ENCODE assay signal across 8 cellular contexts in genomic region chr6:117265425-117266266, GRCh38. TPM values are rescaled to one million over a fixed set of nuclear protein-coding genes. Genes with fewer than 3 reads are reported as not detected.
DNase-seq lines count a peak whose midpoint lies in the region; ATAC-seq and TF ChIP-seq lines count a peak whose summit lies in the region.

TSS of gene VGLL2 (plus strand) at chr6:117265558. CDS start at chr6:117265764, 206 bp downstream.

- H3K27ac Mint-ChIP-seq in Calu3 (ENCODE audit: unreplicated experiment): no peak within 1 kb of the TSS
- no peak within 1 kb of the TSS for H3K27ac Mint-ChIP-seq in endothelial cell (ENCODE audit: unreplicated experiment)

- H3K4me1 Mint-ChIP-seq in Calu3 (ENCODE audit: low read depth, unreplicated experiment) (peaks cover 9% of the 10 kb centered on the region), endothelial cell (ENCODE audit: unreplicated experiment) (peaks cover 3% of the 10 kb centered on the region)

- H3K36me3 ChIP-seq in Peyer's patch (no peaks in the 10 kb centered on the region), mesodermal cell (ENCODE audit: control insufficient read depth, insufficient read depth, low read length) (no peaks in the 10 kb centered on the region)
- no peaks in the 10 kb centered on the region for H3K36me3 ChIP-seq in effector memory CD4-positive, alpha-beta T cell (ENCODE audit: control insufficient read depth, insufficient read depth, low read length)

- peaks cover 0 to 65% of the 10 kb centered on the region in 2 donors for H3K27me3 ChIP-seq in Peyer's patch
- H3K27me3 ChIP-seq in effector memory CD4-positive, alpha-beta T cell (replicated peaks; ENCODE audit: control insufficient read depth, insufficient read depth, low read length, poor library complexity, severe bottlenecking): peaks cover 45% of the 10 kb centered on the region

- H3K27me3 Mint-ChIP-seq in Calu3 (ENCODE audit: unreplicated experiment) (peaks cover 63% of the 10 kb centered on the region), endothelial cell (ENCODE audit: unreplicated experiment) (peaks cover 27% of the 10 kb centered on the region)

- H3K36me3 Mint-ChIP-seq in Calu3 (ENCODE audit: insufficient read depth, unreplicated experiment): no peaks in the 10 kb centered on the region
- H3K36me3 Mint-ChIP-seq in endothelial cell (ENCODE audit: low read depth, unreplicated experiment): no peaks in the 10 kb centered on the region

- CTCF ChIA-PET in Calu3 (lab: Charles Lee): no interaction called here

- 0 to 1% methylated on average over 42 to 43 of the region's 62 CpGs for WGBS in mesodermal cell (ENCODE audit: insufficient coverage in 2 of 2), 2 experiments

- TF ChIP-seq POLR2A in Peyer's patch (IDR thresholded peaks at IDR 0.05): no peak

- intact Hi-C loops in Calu3 (cut with micrococcal nuclease; ENCODE audit: unreplicated experiment): no loop called here

- H3K4me3 ChIP-seq in Peyer's patch (peak within 1 kb of the TSS in 3 of 4 donors; percentile 10 to 38 (median 33)), mesodermal cell (ENCODE audit: extremely low read depth, insufficient read depth, low read length, poor library complexity, severe bottlenecking) (peak within 1 kb of the TSS; percentile 34)
- no peak within 1 kb of the TSS for H3K4me3 ChIP-seq in effector memory CD4-positive, alpha-beta T cell (ENCODE audit: insufficient read depth, low read depth, low read length, poor library complexity, severe bottlenecking)

- H3K4me3 Mint-ChIP-seq in Calu3 (ENCODE audit: low read depth, unreplicated experiment) (peak within 1 kb of the TSS; percentile 60), endothelial cell (ENCODE audit: unreplicated experiment) (peak within 1 kb of the TSS; percentile 87)

- peaks cover 0 to 31% (median 4%) of the 10 kb centered on the region in 4 donors for H3K4me1 ChIP-seq in Peyer's patch
- peaks cover 6% of the 10 kb centered on the region for H3K4me1 ChIP-seq in mesodermal cell (ENCODE audit: control insufficient read depth, insufficient read depth, low read length, poor library complexity, severe bottlenecking)
- H3K4me1 ChIP-seq in effector memory CD4-positive, alpha-beta T cell (ENCODE audit: control insufficient read depth, insufficient read depth, low read length, poor library complexity, severe bottlenecking): peaks cover 7% of the 10 kb centered on the region

- TF ChIP-seq CTCF in Calu3 (IDR thresholded peaks at IDR 0.05; ENCODE audit: unreplicated experiment) (no peak), Peyer's patch (IDR thresholded peaks at IDR 0.05) (no peak), endothelial cell (IDR thresholded peaks at IDR 0.05; ENCODE audit: unreplicated experiment) (no peak)

- no peak for DNase-seq in Calu3
- peak; percentile 38 for DNase-seq in HCEC 1CT
- no peak for DNase-seq in Peyer's patch
- peak; percentile 61 for DNase-seq in endothelial cell (ENCODE audit: low spot score)
- peak; percentile 46 for DNase-seq in ureter (ENCODE audit: low spot score)
- DNase-seq in effector memory CD4-positive, alpha-beta T cell: no peak

- H3K9me3 Mint-ChIP-seq in Calu3 (ENCODE audit: low read depth, unreplicated experiment): no peaks in the 10 kb centered on the region
- H3K9me3 Mint-ChIP-seq in endothelial cell (ENCODE audit: unreplicated experiment): no peaks in the 10 kb centered on the region

- no TSS peak for BruUV-seq in Calu3 (replicated peaks; lab: Mats Ljungman, UMichigan)

- no peak within 1 kb of the TSS for H3K27ac ChIP-seq in Peyer's patch
- H3K27ac ChIP-seq in mesodermal cell (ENCODE audit: low read depth, low read length, severe bottlenecking): no peak within 1 kb of the TSS
- no peak within 1 kb of the TSS for H3K27ac ChIP-seq in effector memory CD4-positive, alpha-beta T cell (ENCODE audit: insufficient read depth, low read length, poor library complexity, severe bottlenecking)

- H3K9me3 ChIP-seq in Peyer's patch (no peaks in the 10 kb centered on the region), mesodermal cell (ENCODE audit: control insufficient read depth, low read length) (no peaks in the 10 kb centered on the region)
- no peaks in the 10 kb centered on the region for H3K9me3 ChIP-seq in effector memory CD4-positive, alpha-beta T cell (ENCODE audit: control insufficient read depth, low read length)

- ATAC-seq in GM21515 (IDR thresholded peaks at IDR 0.05; ENCODE audit: unreplicated experiment): no peak

RNA-seq across cellular contexts. Expression of gene VGLL2, which starts in this region (rescaled TPM):
- total RNA-seq in Calu3 (2022) (not detected in 2 replicates), Peyer's patch (not detected), endothelial cell (ENCODE audit: unreplicated experiment) (0.77 TPM), ureter (not detected)
- polyA plus RNA-seq in mesodermal cell (2013, experiment 1 of 2): 0.44 TPM
- polyA plus RNA-seq in mesodermal cell (2013, experiment 2 of 2): 0.51 TPM

Comparison
In these comparisons a context has a peak if more than half of its experiments do, and no peak if none do; other contexts are left out.
1. Peak in DNase-seq in endothelial cell; RNA of the gene not detected or under 1 TPM.
2. Peak in DNase-seq in ureter; RNA of the gene not detected or under 1 TPM.